1 cellular context compared by ENCODE assay signal in genomic region chr10:104548090-104548489, GRCh38.
TF ChIP-seq lines count a peak whose summit lies in the region.

No MANE protein-coding gene starts in this region.

TF ChIP-seq in HepG2, 621 proteins besides CTCF, POLR2A, EP300 and RAD21 (continued from another document):
- TF ChIP-seq, protein P1, sequence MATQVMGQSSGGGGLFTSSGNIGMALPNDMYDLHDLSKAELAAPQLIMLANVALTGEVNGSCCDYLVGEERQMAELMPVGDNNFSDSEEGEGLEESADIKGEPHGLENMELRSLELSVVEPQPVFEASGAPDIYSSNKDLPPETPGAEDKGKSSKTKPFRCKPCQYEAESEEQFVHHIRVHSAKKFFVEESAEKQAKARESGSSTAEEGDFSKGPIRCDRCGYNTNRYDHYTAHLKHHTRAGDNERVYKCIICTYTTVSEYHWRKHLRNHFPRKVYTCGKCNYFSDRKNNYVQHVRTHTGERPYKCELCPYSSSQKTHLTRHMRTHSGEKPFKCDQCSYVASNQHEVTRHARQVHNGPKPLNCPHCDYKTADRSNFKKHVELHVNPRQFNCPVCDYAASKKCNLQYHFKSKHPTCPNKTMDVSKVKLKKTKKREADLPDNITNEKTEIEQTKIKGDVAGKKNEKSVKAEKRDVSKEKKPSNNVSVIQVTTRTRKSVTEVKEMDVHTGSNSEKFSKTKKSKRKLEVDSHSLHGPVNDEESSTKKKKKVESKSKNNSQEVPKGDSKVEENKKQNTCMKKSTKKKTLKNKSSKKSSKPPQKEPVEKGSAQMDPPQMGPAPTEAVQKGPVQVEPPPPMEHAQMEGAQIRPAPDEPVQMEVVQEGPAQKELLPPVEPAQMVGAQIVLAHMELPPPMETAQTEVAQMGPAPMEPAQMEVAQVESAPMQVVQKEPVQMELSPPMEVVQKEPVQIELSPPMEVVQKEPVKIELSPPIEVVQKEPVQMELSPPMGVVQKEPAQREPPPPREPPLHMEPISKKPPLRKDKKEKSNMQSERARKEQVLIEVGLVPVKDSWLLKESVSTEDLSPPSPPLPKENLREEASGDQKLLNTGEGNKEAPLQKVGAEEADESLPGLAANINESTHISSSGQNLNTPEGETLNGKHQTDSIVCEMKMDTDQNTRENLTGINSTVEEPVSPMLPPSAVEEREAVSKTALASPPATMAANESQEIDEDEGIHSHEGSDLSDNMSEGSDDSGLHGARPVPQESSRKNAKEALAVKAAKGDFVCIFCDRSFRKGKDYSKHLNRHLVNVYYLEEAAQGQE (IDR thresholded peaks at IDR 0.05; ENCODE audit: borderline replicate concordance in 1 of 2, low read depth in 1 of 2, low read length in 2 of 2): peak; percentile 36 to 92
- TF ChIP-seq CENPBD1 (CRISPR knock-in tag; IDR thresholded peaks at IDR 0.05; ENCODE audit: borderline replicate concordance, low read depth): no peak
